Comparison of ENCODE assay signal across 1 cellular context in genomic region chr12:103929051-103929908, GRCh38.
TF ChIP-seq lines count a peak whose summit lies in the region.

No MANE protein-coding gene starts in this region.

TF ChIP-seq in HEK293, 187 proteins besides CTCF, POLR2A, EP300 and RAD21 (continued from another document):
- TF ChIP-seq, protein P1, sequence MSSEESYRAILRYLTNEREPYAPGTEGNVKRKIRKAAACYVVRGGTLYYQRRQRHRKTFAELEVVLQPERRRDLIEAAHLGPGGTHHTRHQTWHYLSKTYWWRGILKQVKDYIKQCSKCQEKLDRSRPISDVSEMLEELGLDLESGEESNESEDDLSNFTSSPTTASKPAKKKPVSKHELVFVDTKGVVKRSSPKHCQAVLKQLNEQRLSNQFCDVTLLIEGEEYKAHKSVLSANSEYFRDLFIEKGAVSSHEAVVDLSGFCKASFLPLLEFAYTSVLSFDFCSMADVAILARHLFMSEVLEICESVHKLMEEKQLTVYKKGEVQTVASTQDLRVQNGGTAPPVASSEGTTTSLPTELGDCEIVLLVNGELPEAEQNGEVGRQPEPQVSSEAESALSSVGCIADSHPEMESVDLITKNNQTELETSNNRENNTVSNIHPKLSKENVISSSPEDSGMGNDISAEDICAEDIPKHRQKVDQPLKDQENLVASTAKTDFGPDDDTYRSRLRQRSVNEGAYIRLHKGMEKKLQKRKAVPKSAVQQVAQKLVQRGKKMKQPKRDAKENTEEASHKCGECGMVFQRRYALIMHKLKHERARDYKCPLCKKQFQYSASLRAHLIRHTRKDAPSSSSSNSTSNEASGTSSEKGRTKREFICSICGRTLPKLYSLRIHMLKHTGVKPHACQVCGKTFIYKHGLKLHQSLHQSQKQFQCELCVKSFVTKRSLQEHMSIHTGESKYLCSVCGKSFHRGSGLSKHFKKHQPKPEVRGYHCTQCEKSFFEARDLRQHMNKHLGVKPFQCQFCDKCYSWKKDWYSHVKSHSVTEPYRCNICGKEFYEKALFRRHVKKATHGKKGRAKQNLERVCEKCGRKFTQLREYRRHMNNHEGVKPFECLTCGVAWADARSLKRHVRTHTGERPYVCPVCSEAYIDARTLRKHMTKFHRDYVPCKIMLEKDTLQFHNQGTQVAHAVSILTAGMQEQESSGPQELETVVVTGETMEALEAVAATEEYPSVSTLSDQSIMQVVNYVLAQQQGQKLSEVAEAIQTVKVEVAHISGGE (tag by site-specific recombination; conservative IDR thresholded peaks at IDR 0.05; ENCODE audit: low read depth): peak; percentile 52
- peak; percentile 48; the same call in 1 of the 2 replicates for TF ChIP-seq MZF1 (tag by site-specific recombination; IDR thresholded peaks at IDR 0.05; ENCODE audit: borderline replicate concordance)
- TF ChIP-seq ZBTB17 (tag by site-specific recombination; IDR thresholded peaks at IDR 0.05): peak; percentile 50
- TF ChIP-seq INSM2 (tag by site-specific recombination; IDR thresholded peaks at IDR 0.05): no peak
- TF ChIP-seq, protein P2, sequence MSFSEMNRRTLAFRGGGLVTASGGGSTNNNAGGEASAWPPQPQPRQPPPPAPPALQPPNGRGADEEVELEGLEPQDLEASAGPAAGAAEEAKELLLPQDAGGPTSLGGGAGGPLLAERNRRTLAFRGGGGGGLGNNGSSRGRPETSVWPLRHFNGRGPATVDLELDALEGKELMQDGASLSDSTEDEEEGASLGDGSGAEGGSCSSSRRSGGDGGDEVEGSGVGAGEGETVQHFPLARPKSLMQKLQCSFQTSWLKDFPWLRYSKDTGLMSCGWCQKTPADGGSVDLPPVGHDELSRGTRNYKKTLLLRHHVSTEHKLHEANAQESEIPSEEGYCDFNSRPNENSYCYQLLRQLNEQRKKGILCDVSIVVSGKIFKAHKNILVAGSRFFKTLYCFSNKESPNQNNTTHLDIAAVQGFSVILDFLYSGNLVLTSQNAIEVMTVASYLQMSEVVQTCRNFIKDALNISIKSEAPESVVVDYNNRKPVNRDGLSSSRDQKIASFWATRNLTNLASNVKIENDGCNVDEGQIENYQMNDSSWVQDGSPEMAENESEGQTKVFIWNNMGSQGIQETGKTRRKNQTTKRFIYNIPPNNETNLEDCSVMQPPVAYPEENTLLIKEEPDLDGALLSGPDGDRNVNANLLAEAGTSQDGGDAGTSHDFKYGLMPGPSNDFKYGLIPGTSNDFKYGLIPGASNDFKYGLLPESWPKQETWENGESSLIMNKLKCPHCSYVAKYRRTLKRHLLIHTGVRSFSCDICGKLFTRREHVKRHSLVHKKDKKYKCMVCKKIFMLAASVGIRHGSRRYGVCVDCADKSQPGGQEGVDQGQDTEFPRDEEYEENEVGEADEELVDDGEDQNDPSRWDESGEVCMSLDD (tag by site-specific recombination; IDR thresholded peaks at IDR 0.05): peak; percentile 92
- peak; percentile 13 for TF ChIP-seq SP3 (tag by site-specific recombination; IDR thresholded peaks at IDR 0.05)
- TF ChIP-seq YY1 (tag by site-specific recombination; IDR thresholded peaks at IDR 0.05): 0 out of 2 replicates have a peak, but pooled peaks have one; percentile 26
- peak; percentile 49 for TF ChIP-seq ZFHX2 (tag by site-specific recombination; conservative IDR thresholded peaks at IDR 0.05)
- TF ChIP-seq YY2 (tag by site-specific recombination; IDR thresholded peaks at IDR 0.05): peak; percentile 47; the same call in 1 of the 2 replicates
- peak; percentile 45; the same call in 1 of the 2 replicates for TF ChIP-seq PRDM10 (tag by site-specific recombination; IDR thresholded peaks at IDR 0.05)
- peak; percentile 30; the same call in 1 of the 2 replicates for TF ChIP-seq SCRT2 (tag by site-specific recombination; IDR thresholded peaks at IDR 0.05)
- no peak for TF ChIP-seq PBX3 (CRISPR knock-in tag; IDR thresholded peaks at IDR 0.05)
- no peak for TF ChIP-seq ZNF654 (tag by site-specific recombination; IDR thresholded peaks at IDR 0.05; ENCODE audit: low read depth)
- TF ChIP-seq KLF9 (tag by site-specific recombination; IDR thresholded peaks at IDR 0.05; ENCODE audit: low read depth): peak; percentile 15; the same call in 1 of the 2 replicates
- TF ChIP-seq, protein P3, sequence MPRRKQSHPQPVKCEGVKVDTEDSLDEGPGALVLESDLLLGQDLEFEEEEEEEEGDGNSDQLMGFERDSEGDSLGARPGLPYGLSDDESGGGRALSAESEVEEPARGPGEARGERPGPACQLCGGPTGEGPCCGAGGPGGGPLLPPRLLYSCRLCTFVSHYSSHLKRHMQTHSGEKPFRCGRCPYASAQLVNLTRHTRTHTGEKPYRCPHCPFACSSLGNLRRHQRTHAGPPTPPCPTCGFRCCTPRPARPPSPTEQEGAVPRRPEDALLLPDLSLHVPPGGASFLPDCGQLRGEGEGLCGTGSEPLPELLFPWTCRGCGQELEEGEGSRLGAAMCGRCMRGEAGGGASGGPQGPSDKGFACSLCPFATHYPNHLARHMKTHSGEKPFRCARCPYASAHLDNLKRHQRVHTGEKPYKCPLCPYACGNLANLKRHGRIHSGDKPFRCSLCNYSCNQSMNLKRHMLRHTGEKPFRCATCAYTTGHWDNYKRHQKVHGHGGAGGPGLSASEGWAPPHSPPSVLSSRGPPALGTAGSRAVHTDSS (tag by site-specific recombination; IDR thresholded peaks at IDR 0.05): peak; percentile 20; the same call in 1 of the 2 replicates
- TF ChIP-seq ZNF501 (tag by site-specific recombination; IDR thresholded peaks at IDR 0.05): peak; percentile 87; the same call in 1 of the 2 replicates
- TF ChIP-seq SP2 (tag by site-specific recombination; IDR thresholded peaks at IDR 0.05): peak; percentile 47
- TF ChIP-seq HOXD13 (CRISPR knock-in tag; IDR thresholded peaks at IDR 0.05; ENCODE audit: borderline replicate concordance): peak; percentile 19; the same call in 1 of the 2 replicates
- peak; percentile 28; the same call in 1 of the 2 replicates for TF ChIP-seq ZSCAN23 (tag by site-specific recombination; IDR thresholded peaks at IDR 0.05)
- TF ChIP-seq ZNF785 (tag by site-specific recombination; IDR thresholded peaks at IDR 0.05): no peak
- no peak for TF ChIP-seq ZFP3 (tag by site-specific recombination; IDR thresholded peaks at IDR 0.05; ENCODE audit: low read depth)
- TF ChIP-seq ZSCAN30 (tag by site-specific recombination; IDR thresholded peaks at IDR 0.05): peak; percentile 68; the same call in 1 of the 2 replicates
- peak; percentile 70 for TF ChIP-seq ZXDB (tag by site-specific recombination; IDR thresholded peaks at IDR 0.05)
- TF ChIP-seq ZBTB26 (tag by site-specific recombination; optimal IDR thresholded peaks at IDR 0.05): peak; percentile 29
- TF ChIP-seq KLF16 (tag by site-specific recombination; IDR thresholded peaks at IDR 0.05): peak; percentile 70; the same call in 1 of the 2 replicates
- TF ChIP-seq ZNF76 (tag by site-specific recombination; IDR thresholded peaks at IDR 0.05; ENCODE audit: borderline replicate concordance, low read depth): peak; percentile 93
- TF ChIP-seq, protein P4, sequence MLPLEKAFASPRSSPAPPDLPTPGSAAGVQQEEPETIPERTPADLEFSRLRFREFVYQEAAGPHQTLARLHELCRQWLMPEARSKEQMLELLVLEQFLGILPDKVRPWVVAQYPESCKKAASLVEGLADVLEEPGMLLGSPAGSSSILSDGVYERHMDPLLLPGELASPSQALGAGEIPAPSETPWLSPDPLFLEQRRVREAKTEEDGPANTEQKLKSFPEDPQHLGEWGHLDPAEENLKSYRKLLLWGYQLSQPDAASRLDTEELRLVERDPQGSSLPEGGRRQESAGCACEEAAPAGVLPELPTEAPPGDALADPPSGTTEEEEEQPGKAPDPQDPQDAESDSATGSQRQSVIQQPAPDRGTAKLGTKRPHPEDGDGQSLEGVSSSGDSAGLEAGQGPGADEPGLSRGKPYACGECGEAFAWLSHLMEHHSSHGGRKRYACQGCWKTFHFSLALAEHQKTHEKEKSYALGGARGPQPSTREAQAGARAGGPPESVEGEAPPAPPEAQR (tag by site-specific recombination; IDR thresholded peaks at IDR 0.05): 0 out of 2 replicates have a peak, but pooled peaks have one; percentile 6
- TF ChIP-seq PATZ1 (tag by site-specific recombination; IDR thresholded peaks at IDR 0.05): peak; percentile 93
- TF ChIP-seq ZNF121 (tag by site-specific recombination; IDR thresholded peaks at IDR 0.05): 0 out of 2 replicates have a peak, but pooled peaks have one; percentile 36
- TF ChIP-seq ZNF214 (tag by site-specific recombination; IDR thresholded peaks at IDR 0.05; ENCODE audit: borderline replicate concordance): no peak
- TF ChIP-seq REPIN1 (tag by site-specific recombination; IDR thresholded peaks at IDR 0.05; ENCODE audit: low read depth): 0 out of 2 replicates have a peak, but pooled peaks have one; percentile 50
